In genomic region chr21:33427051-33427450, GRCh38 we compare ENCODE assay signal across 1 cellular context.
TF ChIP-seq lines count a peak whose summit lies in the region.

No MANE protein-coding gene starts in this region.

TF ChIP-seq in WTC11, 78 proteins besides CTCF, POLR2A, EP300 and RAD21 (continued from another document):
- TF ChIP-seq ZMAT4 (CRISPR knock-in tag; IDR thresholded peaks at IDR 0.05) = no peak
- TF ChIP-seq ZNF423 (CRISPR knock-in tag; IDR thresholded peaks at IDR 0.05) = no peak
- TF ChIP-seq ZNF219 (CRISPR knock-in tag; IDR thresholded peaks at IDR 0.05; ENCODE audit: borderline replicate concordance) = no peak
- TF ChIP-seq CDX4 (CRISPR knock-in tag; IDR thresholded peaks at IDR 0.05; ENCODE audit: borderline replicate concordance) = no peak
- no peak for TF ChIP-seq ZNF512 (CRISPR knock-in tag; IDR thresholded peaks at IDR 0.05; ENCODE audit: borderline replicate concordance)
- TF ChIP-seq GABPB1 (CRISPR knock-in tag; IDR thresholded peaks at IDR 0.05) = no peak
- TF ChIP-seq ZNF532 (CRISPR knock-in tag; IDR thresholded peaks at IDR 0.05; ENCODE audit: borderline replicate concordance) = no peak
TF ChIP-seq in WTC11: peak in this region for 0.
